In genomic region chr5:469752-470483, GRCh38 we compare ENCODE assay signal across 18 cellular contexts. TPM values are rescaled to one million over a fixed set of nuclear protein-coding genes. Genes with fewer than 3 reads are reported as not detected.
DNase-seq lines count a peak whose midpoint lies in the region; ATAC-seq, FAIRE-seq and TF ChIP-seq lines count a peak whose summit lies in the region.
"Had no signal": no experiment of that assay in that cellular context is flagged by ENCODE, and none has a peak within 500 bp of the region (broad histone marks: within the 10 kb centered on the region; RNA-seq: fewer than 3 reads in every experiment).

No MANE protein-coding gene starts in this region.

- H3K9me3 ChIP-seq in ovary: no peaks in the 10 kb centered on the region
- H3K9me3 ChIP-seq: thoracic aorta had no signal

- FAIRE-seq in HTR-8/SVneo (lab: Jason Lieb, UNC): peak; percentile 93
- FAIRE-seq: A204.1, bronchial epithelial cell, endometrium had no signal

- peaks cover 3% of the 10 kb centered on the region for H3K4me1 ChIP-seq in ovary (ENCODE audit: insufficient read depth)

- no peak overlapping the region for H3K27ac ChIP-seq in ovary
- H3K27ac ChIP-seq: thoracic aorta had no signal

- DNase-seq in NCI-H2171 treated with DMSO at 0.1 percent for 48 hours (lab: John Stamatoyannopoulos, UW): peak; percentile 49
- DNase-seq in NCI-H2171 (lab: John Stamatoyannopoulos, UW): no peak
- no peak for DNase-seq in HTR-8/SVneo (ENCODE audit: insufficient read length, low spot score)
- peak; percentile 23 to 67 for DNase-seq in dermis microvascular lymphatic vessel endothelial cell (ENCODE audit: low read depth in 2 of 2)
- DNase-seq in ovary: peak in 3 of 5 donors; percentile 9 to 38 (median 28)
- DNase-seq in inferior parietal cortex (ENCODE audit: extremely low spot score): no peak
- no peak for DNase-seq in DMS79 treated with DMSO at 0.1 percent for 48 hours (lab: John Stamatoyannopoulos, UW)
- DNase-seq: activated T-cell treated with anti-CD3 and anti-CD28 coated beads, Interleukin-2, amount 50 U/mL, for 1 hour; DMS 273 treated with DMSO at 0.1 percent for 48 hours; islet precursor cell; KG1; NCI-H1694; NCI-H774 had no signal

- no peaks in the 10 kb centered on the region for H3K36me3 ChIP-seq in ovary

- intact Hi-C loops in ovary (cut with DNase I): no loop called here

- no peak for TF ChIP-seq POLR2A in ovary (IDR thresholded peaks at IDR 0.05)

- 85 to 93% (median 86%) methylated on average over 19 of the region's 19 CpGs for WGBS in ovary, 3 donors

- H3K27me3 ChIP-seq in ovary: no peaks in the 10 kb centered on the region

- TF ChIP-seq CTCF in ovary (IDR thresholded peaks at IDR 0.05): no peak

- TF ChIP-seq EP300 in ovary (IDR thresholded peaks at IDR 0.05): no peak

- no peak overlapping the region for H3K4me3 ChIP-seq in ovary
- H3K4me3 ChIP-seq: thoracic aorta had no signal

- no peak for ATAC-seq in esophagus mucosa

RNA-seq across cellular contexts. Expression of gene EXOC3, which starts 26.9 kb away (rescaled TPM):
- total RNA-seq in dermis microvascular lymphatic vessel endothelial cell: 28.6 and 42.9 TPM in 2 replicates
- total RNA-seq in ovary: 10 to 100 TPM; 25.5 to 67.4 (median 53.8) TPM
- 10 to 100 TPM; 33.1 to 41.4 TPM for polyA plus RNA-seq in ovary
- 37.4 TPM for total RNA-seq in esophagus mucosa

RNA-seq across cellular contexts. Expression of gene SLC9A3, which starts 54.3 kb away (rescaled TPM):
- 0.51 and 1.4 TPM in 2 replicates for total RNA-seq in dermis microvascular lymphatic vessel endothelial cell
- 1 to 10 TPM; 1.7 to 3.6 (median 2.3) TPM for total RNA-seq in ovary
- polyA plus RNA-seq in ovary: 1 to 10 TPM; 1.2 to 1.7 TPM
- 1.6 TPM for total RNA-seq in esophagus mucosa

Comparison
In these comparisons a context has a peak if more than half of its experiments do, and no peak if none do; other contexts are left out.
1. DNase-seq: peak in NCI-H2171 treated with DMSO at 0.1 percent for 48 hours (single experiment), dermis microvascular lymphatic vessel endothelial cell (2 of 2) and ovary (3 of 5); none in NCI-H2171 (single experiment), HTR-8/SVneo (single experiment), inferior parietal cortex (single experiment) and DMS79 treated with DMSO at 0.1 percent for 48 hours (single experiment).